In genomic region chr12:120583478-120584030, GRCh38 we compare ENCODE assay signal across 9 cellular contexts. TPM values are rescaled to one million over a fixed set of nuclear protein-coding genes. Genes with fewer than 3 reads are reported as not detected.
A peak's percentile ranks its signal among the peaks of the same experiment; 100 is the strongest.
DNase-seq lines count a peak whose midpoint lies in the region; ATAC-seq and TF ChIP-seq lines count a peak whose summit lies in the region.
"Had no signal": no experiment of that assay in that cellular context is flagged by ENCODE, and none has a peak within 500 bp of the region (broad histone marks: within the 10 kb centered on the region; RNA-seq: fewer than 3 reads in every experiment).

No MANE protein-coding gene starts in this region.

- no peaks in the 10 kb centered on the region for H3K27me3 ChIP-seq in esophagus muscularis mucosa

- H3K79me2 ChIP-seq in OCI-LY7 (ENCODE audit: insufficient read depth, low read depth, low read length): peaks cover 8% of the 10 kb centered on the region; the same call in 1 of the 2 replicates

- H3K9me2 ChIP-seq in OCI-LY7 (ENCODE audit: insufficient read depth, low read length): no peaks in the 10 kb centered on the region

- BruUV-seq in OCI-LY7 (replicated peaks; lab: Mats Ljungman, UMichigan): no TSS peak

- TF ChIP-seq POLR2A in esophagus muscularis mucosa (IDR thresholded peaks at IDR 0.05; ENCODE audit: low read depth): no peak

- H4K20me1 ChIP-seq in OCI-LY7 (ENCODE audit: insufficient read depth, low read length): no peaks in the 10 kb centered on the region

- POLR2A ChIA-PET in OCI-LY7 (lab: Charles Lee): interaction anchor here (0.6 kb wide), 1 partner anchor 160 kb away, joined by 3 read pairs; no protein-coding TSS in a partner anchor
- POLR2A ChIA-PET in naive thymus-derived CD8-positive, alpha-beta T cell (lab: Charles Lee): interaction anchor here (0.6 to 1.5 kb wide), 3 partner anchors 49 to 848 kb away, joined by 3 to 4 read pairs (median 3); a partner anchor contains a TSS

- H3K9me3 ChIP-seq in OCI-LY7 (ENCODE audit: low read length) (no peaks in the 10 kb centered on the region), esophagus muscularis mucosa (no peaks in the 10 kb centered on the region)

- TF ChIP-seq CTCF in OCI-LY7 (conservative IDR thresholded peaks at IDR 0.05; ENCODE audit: low read length): peak; percentile 99
- peak; percentile 84 to 94 (median 84) for TF ChIP-seq CTCF in esophagus muscularis mucosa (IDR thresholded peaks at IDR 0.05)

- TF ChIP-seq EP300 in esophagus muscularis mucosa (IDR thresholded peaks at IDR 0.05): no peak

- H3K4me2 ChIP-seq in OCI-LY7 (ENCODE audit: low read length): peak overlapping the region; percentile 63

- H3K27ac ChIP-seq in OCI-LY7 (ENCODE audit: low read depth, low read length, poor library complexity, severe bottlenecking): no peak overlapping the region
- H3K27ac ChIP-seq in esophagus muscularis mucosa (replicated peaks in 1 of 4): no peak overlapping the region

- H3K4me1 ChIP-seq in OCI-LY7 (ENCODE audit: insufficient read depth, low read length, poor library complexity, severe bottlenecking) (peaks cover 21% of the 10 kb centered on the region), esophagus muscularis mucosa (peaks cover 22 to 41% (median 38%) of the 10 kb centered on the region in 4 donors)

- H3K27ac Mint-ChIP-seq in naive thymus-derived CD8-positive, alpha-beta T cell: peak overlapping the region in 8 of 10 donors; percentile 15 to 86 (median 70)
- no peak overlapping the region for H3K27ac Mint-ChIP-seq in stimulated activated effector memory CD8-positive, alpha-beta T cell treated with anti-CD3 and anti-CD28 coated beads, Interleukin-12 subunit alpha, Interleukin-12 subunit beta, amount 100 ng/mL, for 72 hours

- peaks cover 18 to 39% (median 38%) of the 10 kb centered on the region in 4 donors for H3K4me1 Mint-ChIP-seq in naive thymus-derived CD8-positive, alpha-beta T cell
- peaks cover 37% of the 10 kb centered on the region for H3K4me1 Mint-ChIP-seq in stimulated activated effector memory CD8-positive, alpha-beta T cell treated with anti-CD3 and anti-CD28 coated beads, Interleukin-12 subunit alpha, Interleukin-12 subunit beta, amount 100 ng/mL, for 72 hours

- peak; percentile 54 for DNase-seq in CMK (ENCODE audit: low read depth)
- DNase-seq in HuH-7 (ENCODE audit: low spot score): peak; percentile 73
- DNase-seq in OCI-LY7 (ENCODE audit: low spot score): peak; percentile 74
- peak; percentile 77 for DNase-seq in activated T-cell treated with anti-CD3 and anti-CD28 coated beads for 48 hours (ENCODE audit: low read depth)
- DNase-seq in esophagus muscularis mucosa (ENCODE audit: extremely low spot score): peak; percentile 95
- peak; percentile 68 to 92 (median 84) for DNase-seq in naive thymus-derived CD8-positive, alpha-beta T cell
- DNase-seq in stimulated activated effector memory CD8-positive, alpha-beta T cell treated with anti-CD3 and anti-CD28 coated beads, Interleukin-12 subunit alpha, Interleukin-12 subunit beta, amount 100 ng/mL, for 72 hours (ENCODE audit: low spot score in 2 of 2): peak; percentile 80 to 89
- no peak for DNase-seq in GF-D8 (lab: John Stamatoyannopoulos, UW)

- ATAC-seq in naive thymus-derived CD8-positive, alpha-beta T cell: peak; percentile 24 to 27
- ATAC-seq in stimulated activated effector memory CD8-positive, alpha-beta T cell treated with anti-CD3 and anti-CD28 coated beads, Interleukin-12 subunit alpha, Interleukin-12 subunit beta, amount 100 ng/mL, for 72 hours: peak; percentile 44

- CTCF ChIA-PET in OCI-LY7 (lab: Charles Lee; ENCODE audit: unreplicated experiment): interaction anchor here (1.2 kb wide), 1 partner anchor 66 kb away, joined by 3 read pairs; no protein-coding TSS in a partner anchor

- peak overlapping the region; percentile 49 to 85 (median 78) for H3K4me3 Mint-ChIP-seq in naive thymus-derived CD8-positive, alpha-beta T cell
- peak overlapping the region; percentile 98 for H3K4me3 Mint-ChIP-seq in stimulated activated effector memory CD8-positive, alpha-beta T cell treated with anti-CD3 and anti-CD28 coated beads, Interleukin-12 subunit alpha, Interleukin-12 subunit beta, amount 100 ng/mL, for 72 hours

- H2AFZ ChIP-seq in OCI-LY7 (ENCODE audit: low read length): peak overlapping the region; percentile 12; the same call in 1 of the 2 replicates

- H3K9me3 Mint-ChIP-seq in naive thymus-derived CD8-positive, alpha-beta T cell: no peaks in the 10 kb centered on the region
- H3K9me3 Mint-ChIP-seq in stimulated activated effector memory CD8-positive, alpha-beta T cell treated with anti-CD3 and anti-CD28 coated beads, Interleukin-12 subunit alpha, Interleukin-12 subunit beta, amount 100 ng/mL, for 72 hours: no peaks in the 10 kb centered on the region

- H3K4me3 ChIP-seq in OCI-LY7 (ENCODE audit: low read depth, low read length, poor library complexity, severe bottlenecking): no peak overlapping the region
- peak overlapping the region in 1 of 4 donors; percentile 5 for H3K4me3 ChIP-seq in esophagus muscularis mucosa

- peaks cover 0 to 10% (median 6%) of the 10 kb centered on the region in 5 donors for H3K27me3 Mint-ChIP-seq in naive thymus-derived CD8-positive, alpha-beta T cell

- H3K36me3 ChIP-seq in OCI-LY7 (ENCODE audit: insufficient read depth, low read length) (peaks cover 18% of the 10 kb centered on the region), esophagus muscularis mucosa (peaks cover 10 to 18% (median 16%) of the 10 kb centered on the region in 4 donors)

- 26% methylated on average over 20 of the region's 20 CpGs for WGBS in esophagus muscularis mucosa

- peaks cover 0 to 8% (median 0%) of the 10 kb centered on the region in 3 donors for H3K36me3 Mint-ChIP-seq in naive thymus-derived CD8-positive, alpha-beta T cell
- peaks cover 26% of the 10 kb centered on the region for H3K36me3 Mint-ChIP-seq in stimulated activated effector memory CD8-positive, alpha-beta T cell treated with anti-CD3 and anti-CD28 coated beads, Interleukin-12 subunit alpha, Interleukin-12 subunit beta, amount 100 ng/mL, for 72 hours

- intact Hi-C loops in OCI-LY7 (cut with micrococcal nuclease; ENCODE audit: unreplicated experiment) (loop anchor here (1.0 to 5.0 kb wide), 5 partner anchors 57 to 529 kb away; partner anchors contain the start of genes ACADS and CABP1), esophagus muscularis mucosa (cut with DNase I) (loop anchor here (2.0 to 10.0 kb wide), 4 partner anchors 63 to 511 kb away; no protein-coding TSS in a partner anchor)

RNA-seq across cellular contexts. Expression of gene POP5, which starts 2.4 kb away (rescaled TPM):
- total RNA-seq in OCI-LY7 (2014; rRNA removed; shearing (Covaris generic)): 65.8 and 73.4 TPM in 2 replicates
- total RNA-seq in OCI-LY7 (2022): 61.8 and 61.9 TPM in 2 replicates
- total RNA-seq in esophagus muscularis mucosa: 10 to 100 TPM; 20.7 to 36.1 (median 23.1) TPM
- total RNA-seq in naive thymus-derived CD8-positive, alpha-beta T cell: 10 to 100 TPM; 68.7 to 75.7 TPM
- 100 to 1,000 TPM; 121 to 126 (median 124) TPM for polyA plus RNA-seq in naive thymus-derived CD8-positive, alpha-beta T cell

RNA-seq across cellular contexts. Expression of gene RNF10, which starts 49.4 kb away (rescaled TPM):
- 52.2 and 66.3 TPM in 2 replicates for total RNA-seq in OCI-LY7 (2014; rRNA removed; shearing (Covaris generic))
- 150 TPM in 2 replicates for total RNA-seq in OCI-LY7 (2022)
- 100 to 1,000 TPM; 160 to 296 (median 175) TPM for total RNA-seq in esophagus muscularis mucosa
- total RNA-seq in naive thymus-derived CD8-positive, alpha-beta T cell: 100 to 1,000 TPM; 246 to 247 TPM
- polyA plus RNA-seq in naive thymus-derived CD8-positive, alpha-beta T cell: 100 to 1,000 TPM in 1 of 3 donors, 10 to 100 TPM in 2; 84.3 to 119 (median 86.1) TPM

RNA-seq across cellular contexts. Expression of gene COQ5, which starts 54.6 kb away (rescaled TPM):
- total RNA-seq in OCI-LY7 (2014; rRNA removed; shearing (Covaris generic)): 29.4 and 40.9 TPM in 2 replicates
- total RNA-seq in OCI-LY7 (2022): 48.8 and 49.5 TPM in 2 replicates
- total RNA-seq in esophagus muscularis mucosa: 10 to 100 TPM; 12.1 to 25.3 (median 21.4) TPM
- total RNA-seq in naive thymus-derived CD8-positive, alpha-beta T cell: 10 to 100 TPM; 24.5 to 25.2 TPM
- 10 to 100 TPM; 32.8 to 49.1 (median 39.1) TPM for polyA plus RNA-seq in naive thymus-derived CD8-positive, alpha-beta T cell

RNA-seq across cellular contexts. Expression of gene CABP1, which starts 56.9 kb away (rescaled TPM):
- total RNA-seq in OCI-LY7 (2014; rRNA removed; shearing (Covaris generic)): 0.18 and 0.79 TPM in 2 replicates
- total RNA-seq in OCI-LY7 (2022): 2.4 and 3.8 TPM in 2 replicates
- total RNA-seq in esophagus muscularis mucosa: 1 to 10 TPM in 3 of 4 donors, not detected in 1; 1.8 to 2.5 (median 2.5) TPM
- total RNA-seq in naive thymus-derived CD8-positive, alpha-beta T cell: under 1 TPM in 1 of 2 experiments, not detected in 1; 0.34 TPM
- not detected for polyA plus RNA-seq in naive thymus-derived CD8-positive, alpha-beta T cell
- total RNA-seq: T-helper 2 cell treated with Interferon-gamma antibody and Interleukin-4, amounts not matched to agents 100 ng/mL and 5 ng/mL, for 36 hours had no signal
